28 cellular contexts compared by ENCODE assay signal in the genomic region with DNA sequence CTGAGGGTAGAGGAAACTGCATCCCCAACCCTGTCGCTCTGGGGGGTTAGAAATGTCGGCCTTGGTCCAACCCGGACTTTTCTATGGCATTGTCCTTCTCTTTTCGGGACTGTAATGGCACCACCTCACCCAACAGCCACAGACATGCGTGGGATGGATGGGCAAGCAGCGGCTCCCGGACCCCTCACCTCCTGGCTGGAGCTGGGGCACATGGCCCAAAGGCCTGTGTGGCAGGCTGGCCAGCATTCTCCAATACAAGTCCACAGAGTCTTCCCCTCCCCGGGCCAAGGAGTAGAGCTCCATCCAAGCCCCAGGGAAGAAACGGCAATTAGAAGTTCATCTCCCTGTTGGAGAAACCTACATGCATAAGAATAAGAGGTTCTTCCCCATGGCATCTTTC.
"Had no signal": no experiment of that assay in that cellular context is flagged by ENCODE, and none has a peak within 500 bp of the region (broad histone marks: within the 10 kb centered on the region; RNA-seq: fewer than 3 reads in every experiment).

No MANE protein-coding gene starts in this region.

- H3K36me3 ChIP-seq: colonic mucosa, esophagus squamous epithelium, gastrocnemius medialis, heart right ventricle, left ventricle myocardium inferior had no signal

- H3K4me1 ChIP-seq: colonic mucosa had no signal

- H3K4me1 Mint-ChIP-seq: endodermal cell had no signal

- H3K27me3 Mint-ChIP-seq: dendritic cell treated with granulocyte-macrophage colony-stimulating factor and Interleukin-4, amounts not matched to agents 40 ng/mL and 50 ng/mL, for 4 days; effector memory CD8-positive, alpha-beta T cell; memory B cell; naive B cell had no signal

- H3K9me3 ChIP-seq: colonic mucosa, gastrocnemius medialis, left ventricle myocardium inferior had no signal

- H3K4me3 Mint-ChIP-seq: dendritic cell treated with granulocyte-macrophage colony-stimulating factor and Interleukin-4, amounts not matched to agents 40 ng/mL and 50 ng/mL, for 4 days; effector memory CD8-positive, alpha-beta T cell; endodermal cell; memory B cell; naive B cell had no signal

- H3K4me3 ChIP-seq: colonic mucosa, esophagus squamous epithelium, gastrocnemius medialis, heart right ventricle, left ventricle myocardium inferior, lung had no signal

- H3K27ac ChIP-seq: colonic mucosa, epithelial cell of prostate, esophagus squamous epithelium, gastrocnemius medialis, heart right ventricle, left ventricle myocardium inferior had no signal

- H3K27ac Mint-ChIP-seq: dendritic cell treated with granulocyte-macrophage colony-stimulating factor and Interleukin-4, amounts not matched to agents 40 ng/mL and 50 ng/mL, for 4 days; effector memory CD8-positive, alpha-beta T cell; endodermal cell; memory B cell; naive B cell had no signal

- H3K27me3 ChIP-seq: colonic mucosa, esophagus squamous epithelium, gastrocnemius medialis, heart right ventricle had no signal

- DNase-seq: colonic mucosa; cortex of kidney; effector CD8-positive, alpha-beta T cell; effector memory CD8-positive, alpha-beta T cell; endodermal cell; erythroblast; esophagus squamous epithelium; foreskin fibroblast; foreskin melanocyte; gastrocnemius medialis; glutamatergic neuron; head of caudate nucleus; heart right ventricle; hippocampal formation; kidney glomerular epithelial cell; left colon; left ventricle myocardium inferior; mammary epithelial cell; mesendoderm; midbrain; naive B cell had no signal

- H3K9me3 Mint-ChIP-seq: dendritic cell treated with granulocyte-macrophage colony-stimulating factor and Interleukin-4, amounts not matched to agents 40 ng/mL and 50 ng/mL, for 4 days; effector memory CD8-positive, alpha-beta T cell; memory B cell had no signal

- FAIRE-seq: endometrium, islet of Langerhans, keratinocyte had no signal
